In the genomic region with DNA sequence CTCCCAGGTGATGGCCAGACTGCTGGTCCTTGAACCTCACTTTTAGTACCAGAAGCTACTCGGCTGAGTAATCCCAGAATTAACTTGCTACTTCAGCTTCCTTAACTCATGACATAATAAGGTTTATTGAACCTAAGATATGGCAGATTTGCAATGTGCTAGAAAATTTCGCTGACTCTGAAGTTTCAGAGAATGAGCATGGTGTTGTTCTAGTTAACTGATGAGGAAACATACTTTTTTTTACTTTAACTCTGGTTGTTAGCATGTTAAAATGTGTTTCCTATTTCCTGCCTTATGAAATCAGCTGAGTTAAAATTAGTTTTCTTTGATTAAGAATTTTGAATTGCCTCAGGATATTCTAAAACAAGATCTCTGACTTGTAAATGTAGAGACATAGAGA, we compare ENCODE assay signal across 2 cellular contexts.
TF ChIP-seq lines count a peak whose summit lies in the region.

No MANE protein-coding gene starts in this region.

TF ChIP-seq in HepG2, 621 proteins besides CTCF, POLR2A, EP300 and RAD21:
- no peak for TF ChIP-seq IRF2 (CRISPR knock-in tag; IDR thresholded peaks at IDR 0.05)
- no peak for TF ChIP-seq ZNF12 (CRISPR knock-in tag; IDR thresholded peaks at IDR 0.05)
- no peak for TF ChIP-seq ZNF280D (CRISPR knock-in tag; IDR thresholded peaks at IDR 0.05)
- TF ChIP-seq TIGD3 (CRISPR knock-in tag; IDR thresholded peaks at IDR 0.05; ENCODE audit: borderline replicate concordance): no peak
- no peak for TF ChIP-seq YEATS2 (CRISPR knock-in tag; IDR thresholded peaks at IDR 0.05; ENCODE audit: borderline replicate concordance)
- TF ChIP-seq KLF12 (CRISPR knock-in tag; IDR thresholded peaks at IDR 0.05; ENCODE audit: borderline replicate concordance): no peak
- no peak for TF ChIP-seq ZNF264 (CRISPR knock-in tag; IDR thresholded peaks at IDR 0.05)
- peak; percentile 90 for TF ChIP-seq MAFF (IDR thresholded peaks at IDR 0.05; ENCODE audit: low read depth, low read length)
- no peak for TF ChIP-seq SYNCRIP (IDR thresholded peaks at IDR 0.05; ENCODE audit: insufficient read depth, low read depth, low read length)
- no peak for TF ChIP-seq ARID5B (CRISPR knock-in tag; IDR thresholded peaks at IDR 0.05)
- TF ChIP-seq MAFK (conservative IDR thresholded peaks at IDR 0.05 in 1 of 2, IDR thresholded peaks at IDR 0.05 in 1 of 2; ENCODE audit: low read length in 2 of 2): peak; percentile 92
- no peak for TF ChIP-seq ATF7-NPFF (CRISPR knock-in tag; IDR thresholded peaks at IDR 0.05; ENCODE audit: low read depth)

TF ChIP-seq in K562, 482 proteins besides CTCF, POLR2A, EP300 and RAD21:
- TF ChIP-seq TFAM (CRISPR knock-in tag; conservative IDR thresholded peaks at IDR 0.05) (no peak), TAL1 (IDR thresholded peaks at IDR 0.05) (no peak), HLTF (IDR thresholded peaks at IDR 0.05) (no peak), ZNF23 (CRISPR knock-in tag; IDR thresholded peaks at IDR 0.05) (no peak), MAFG (tag; conservative IDR thresholded peaks at IDR 0.05) (peak; percentile 34; the same call in 1 of the 2 replicates), ILF3 (IDR thresholded peaks at IDR 0.05; ENCODE audit: borderline replicate concordance) (no peak), ZNF316 (IDR thresholded peaks at IDR 0.05) (peak; percentile 60), C11orf30 (IDR thresholded peaks at IDR 0.05; ENCODE audit: low read depth) (peak; percentile 49; the same call in 1 of the 2 replicates), HSF4 (CRISPR knock-in tag; IDR thresholded peaks at IDR 0.05; ENCODE audit: borderline replicate concordance) (no peak), MAFK (IDR thresholded peaks at IDR 0.05; ENCODE audit: low read length) (0 out of 2 replicates have a peak, but pooled peaks have one; percentile 20), ZNF77 (CRISPR knock-in tag; IDR thresholded peaks at IDR 0.05) (no peak)
